26 cellular contexts compared by ENCODE assay signal in the genomic region with DNA sequence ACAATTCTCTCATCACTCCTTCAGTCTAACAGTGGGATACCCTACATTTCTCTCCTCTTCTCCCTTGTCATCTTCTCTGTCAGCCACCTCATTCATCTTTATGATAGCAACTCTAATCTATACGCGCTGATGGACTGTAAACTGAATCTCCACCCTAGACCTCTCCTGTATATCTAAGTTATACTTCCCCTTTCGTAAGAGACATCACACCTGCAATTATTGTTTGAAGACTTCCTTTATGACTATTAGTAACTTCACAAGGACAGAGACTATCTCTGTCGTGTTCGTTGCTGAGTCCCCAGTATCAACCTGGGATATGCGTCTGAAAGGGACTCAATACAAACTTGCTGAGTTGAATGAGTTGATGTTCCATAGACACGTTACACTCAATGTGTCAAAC.
DNase-seq lines count a peak whose midpoint lies in the region; ATAC-seq, FAIRE-seq and TF ChIP-seq lines count a peak whose summit lies in the region.
"Had no signal": no experiment of that assay in that cellular context is flagged by ENCODE, and none has a peak within 500 bp of the region (broad histone marks: within the 10 kb centered on the region; RNA-seq: fewer than 3 reads in every experiment).

No MANE protein-coding gene starts in this region.

- no peaks in the 10 kb centered on the region for H3F3A ChIP-seq in DOHH2 (ENCODE audit: control insufficient read depth, insufficient read depth)

- H4K8ac ChIP-seq in IMR-90 (ENCODE audit: low read depth in 2 of 2, low read length in 2 of 2) (no peak overlapping the region), H1 (ENCODE audit: extremely low read depth, insufficient read depth, low read length) (no peak overlapping the region)

- no peak overlapping the region for H3K23ac ChIP-seq in IMR-90 (ENCODE audit: low read depth, low read length)
- no peak overlapping the region for H3K23ac ChIP-seq in H1 (ENCODE audit: insufficient read length)

- no peaks in the 10 kb centered on the region for H3K9me1 ChIP-seq in IMR-90 (ENCODE audit: insufficient read depth, low read length)

- H3K9me2 ChIP-seq in DOHH2 (replicated peaks; ENCODE audit: control insufficient read depth, low read length): no peaks in the 10 kb centered on the region

- H3K4me3 ChIP-seq in DOHH2 (ENCODE audit: low read length) (peak overlapping the region; percentile 48; the same call in 1 of the 2 replicates), IMR-90 (ENCODE audit: insufficient read depth, low read depth, low read length) (no peak overlapping the region), H1 (ENCODE audit: extremely low read depth in 1 of 4, insufficient read depth in 2 of 4, low read depth in 3 of 4, low read length in 4 of 4) (no peak overlapping the region)
- H3K4me3 ChIP-seq: BLaER1 had no signal

- dilution Hi-C loops in IMR-90 (cut with HindIII; ENCODE audit: low sequenced_read_pairs, unreplicated experiment): no loop called here

- H2BK15ac ChIP-seq in IMR-90 (ENCODE audit: low read depth, low read length): no peak overlapping the region; the same call in 1 of the 3 replicates
- H2BK15ac ChIP-seq in H1 (ENCODE audit: low read length): no peak overlapping the region

- H3K79me1 ChIP-seq in IMR-90 (ENCODE audit: low read depth in 1 of 2, low read length in 2 of 2) (no peaks in the 10 kb centered on the region), H1 (ENCODE audit: low read depth, low read length) (no peaks in the 10 kb centered on the region)

- no peaks in the 10 kb centered on the region for H3K9me3 ChIP-seq in DOHH2 (ENCODE audit: control insufficient read depth, insufficient read depth, low read length)
- H3K9me3 ChIP-seq in IMR-90 (ENCODE audit: control insufficient read depth, insufficient read depth, low read length): no peaks in the 10 kb centered on the region; the same call in 1 of the 2 replicates
- no peaks in the 10 kb centered on the region for H3K9me3 ChIP-seq in H1 (ENCODE audit: insufficient read depth in 2 of 2, low read depth in 1 of 2, low read length in 1 of 2)
- H3K9me3 ChIP-seq: BE2C, BLaER1 had no signal

- no peak overlapping the region for H2BK12ac ChIP-seq in H1 (ENCODE audit: low read depth, low read length)

- CTCF ChIA-PET in IMR-90 (lab: Yijun Ruan, JAX): interaction anchor here (1.2 kb wide), 1 partner anchor 8 kb away, joined by 3 read pairs; no protein-coding TSS in a partner anchor
- CTCF ChIA-PET in H1 (lab: Charles Lee; ENCODE audit: partially characterized antibody): interaction anchor here (1.2 kb wide), 1 partner anchor 12 kb away, joined by 3 read pairs; no protein-coding TSS in a partner anchor

- H3K56ac ChIP-seq in IMR-90 (ENCODE audit: extremely low read depth, insufficient read depth, low read length) (no peak overlapping the region), H1 (replicated peaks; ENCODE audit: insufficient read length, low read depth, low read length) (no peak overlapping the region)

- H3K79me2 ChIP-seq in DOHH2 (ENCODE audit: control insufficient read depth, low read length) (no peaks in the 10 kb centered on the region), H1 (ENCODE audit: control insufficient read depth in 1 of 2, insufficient read depth in 2 of 2, low read length in 2 of 2) (no peaks in the 10 kb centered on the region)

- H3K9ac ChIP-seq in IMR-90 (ENCODE audit: low read depth, low read length): no peak overlapping the region
- no peak overlapping the region for H3K9ac ChIP-seq in H1 (replicated peaks in 1 of 4; ENCODE audit: extremely low read depth in 1 of 4, low read depth in 3 of 4, low read length in 3 of 4)
- H3K9ac ChIP-seq: BLaER1 had no signal

- no peak overlapping the region; the same call in 1 of the 2 replicates for H3K18ac ChIP-seq in IMR-90 (ENCODE audit: low read depth, low read length)
- H3K18ac ChIP-seq in H1 (ENCODE audit: extremely low read depth, low read length): no peak overlapping the region

- no peak overlapping the region for H2BK5ac ChIP-seq in IMR-90 (ENCODE audit: low read depth, low read length, poor library complexity, severe bottlenecking)
- H2BK5ac ChIP-seq in H1 (ENCODE audit: low read depth, low read length): no peak overlapping the region

- no peaks in the 10 kb centered on the region for H3K23me2 ChIP-seq in H1 (ENCODE audit: low read depth, low read length)

- POLR2A ChIA-PET in IMR-90 (lab: Charles Lee; ENCODE audit: unreplicated experiment): no interaction called here
- POLR2A ChIA-PET in H1 (lab: Charles Lee; ENCODE audit: partially characterized antibody): no interaction called here

- H4K91ac ChIP-seq in IMR-90 (ENCODE audit: insufficient read depth, low read depth, low read length): 0 out of 2 replicates have a peak overlapping the region, but pooled peaks have one; percentile 0
- no peak overlapping the region for H4K91ac ChIP-seq in H1 (replicated peaks; ENCODE audit: insufficient read length, low read length)

- in situ Hi-C loops in IMR-90 (cut with MboI; ENCODE audit: low sequenced_read_pairs): no loop called here

- H3K14ac ChIP-seq in IMR-90 (replicated peaks; ENCODE audit: low read depth, low read length) (no peak overlapping the region; the same call in 1 of the 2 replicates), H1 (ENCODE audit: insufficient read length) (no peak overlapping the region)

- H3K4me1 ChIP-seq in DOHH2 (ENCODE audit: control insufficient read depth, low read length) (peaks cover 28% of the 10 kb centered on the region), IMR-90 (ENCODE audit: control insufficient read depth, insufficient read depth, low read length) (peaks cover 1% of the 10 kb centered on the region; the same call in 1 of the 2 replicates), H1 (replicated peaks in 1 of 4; ENCODE audit: control insufficient read depth in 3 of 4, insufficient read depth in 4 of 4, low read length in 3 of 4) (no peaks in the 10 kb centered on the region)
- H3K4me1 ChIP-seq: BE2C had no signal

- no peak for DNase-seq in IMR-90
- no peak for DNase-seq in H1 (ENCODE audit: low read depth in 1 of 2, low spot score in 2 of 2)
- DNase-seq in NOMO-1 treated with DMSO at 0.1 percent for 48 hours (lab: John Stamatoyannopoulos, UW; ENCODE audit: unreplicated experiment): no peak
- DNase-seq in mesenteric fat pad (ENCODE audit: low spot score): no peak
- DNase-seq: 8988T; ACHN; BE2C; C1 segment of cervical spinal cord; CD4-positive, alpha-beta memory T cell; CD4-positive, CD25-positive, alpha-beta regulatory T cell; CD8-positive, alpha-beta memory T cell; COR-L47; DMS 273 treated with DMSO at 0.1 percent for 48 hours; DMS153; DMS53; DMS79; DND-41; GF-D8 had no signal

- H3K4ac ChIP-seq in IMR-90 (ENCODE audit: low read depth, low read length) (no peak overlapping the region; the same call in 1 of the 2 replicates), H1 (replicated peaks; ENCODE audit: insufficient read length, low read depth, low read length) (no peak overlapping the region)

- H4K5ac ChIP-seq in IMR-90 (ENCODE audit: low read depth, low read length) (no peak overlapping the region), H1 (ENCODE audit: insufficient read length, low read depth, low read length) (no peak overlapping the region)

- H2BK120ac ChIP-seq in IMR-90 (ENCODE audit: low read depth, low read length) (peak overlapping the region; percentile 68; the same call in 1 of the 2 replicates), H1 (replicated peaks; ENCODE audit: low read depth, low read length) (no peak overlapping the region)

- ATAC-seq in GM18519 (IDR thresholded peaks at IDR 0.05; ENCODE audit: low FRiP score, unreplicated experiment): peak; percentile 50
- ATAC-seq in IMR-90 (ENCODE audit: low read depth): no peak
- ATAC-seq in GM19463 (IDR thresholded peaks at IDR 0.05; ENCODE audit: unreplicated experiment): no peak

- H2AFZ ChIP-seq in IMR-90 (replicated peaks; ENCODE audit: low read length, poor library complexity) (no peak overlapping the region), H1 (ENCODE audit: low read length) (peak overlapping the region; percentile 2; the same call in 1 of the 2 replicates)

- intact Hi-C loops in IMR-90 (cut with micrococcal nuclease): no loop called here

- H3K27me3 ChIP-seq in DOHH2 (ENCODE audit: control insufficient read depth, low read length) (no peaks in the 10 kb centered on the region), IMR-90 (ENCODE audit: control insufficient read depth, insufficient read depth, low read length) (no peaks in the 10 kb centered on the region), H1 (replicated peaks in 1 of 4; ENCODE audit: control insufficient read depth in 3 of 4, extremely low read depth in 1 of 4, insufficient read depth in 3 of 4, low read length in 3 of 4) (no peaks in the 10 kb centered on the region)
- H3K27me3 ChIP-seq: BE2C, BLaER1 had no signal

- no peak overlapping the region for H2AK9ac ChIP-seq in IMR-90 (replicated peaks; ENCODE audit: low read depth, low read length, poor library complexity)

- H2BK20ac ChIP-seq in IMR-90 (ENCODE audit: low read depth, low read length) (peak overlapping the region; percentile 40; the same call in 1 of the 2 replicates), H1 (ENCODE audit: low read length) (no peak overlapping the region)

- H3K36me3 ChIP-seq in DOHH2 (ENCODE audit: control insufficient read depth, low read length): no peaks in the 10 kb centered on the region
- no peaks in the 10 kb centered on the region for H3K36me3 ChIP-seq in IMR-90 (ENCODE audit: control insufficient read depth, insufficient read depth, low read length)
- no peaks in the 10 kb centered on the region for H3K36me3 ChIP-seq in H1 (ENCODE audit: control insufficient read depth in 2 of 4, insufficient read depth in 4 of 4, low read length in 3 of 4)
- H3K36me3 ChIP-seq: BE2C, BLaER1 had no signal

- no peak for TF ChIP-seq POLR2A in IMR-90 (IDR thresholded peaks at IDR 0.05; ENCODE audit: low read depth, low read length)
- no peak for TF ChIP-seq POLR2A in H1 (IDR thresholded peaks at IDR 0.05; ENCODE audit: control extremely low read depth in 1 of 2, low read depth in 2 of 2, low read length in 2 of 2)

- no peak for TF ChIP-seq RAD21 in IMR-90 (IDR thresholded peaks at IDR 0.05; ENCODE audit: low read length)
- no peak for TF ChIP-seq RAD21 in H1 (IDR thresholded peaks at IDR 0.05 in 1 of 2, conservative IDR thresholded peaks at IDR 0.05 in 1 of 2; ENCODE audit: low read depth in 2 of 2, low read length in 2 of 2)

- no peak for TF ChIP-seq EP300 in H1 (IDR thresholded peaks at IDR 0.05; ENCODE audit: borderline replicate concordance in 1 of 2, low read depth in 2 of 2, low read length in 2 of 2)

- H4K20me1 ChIP-seq in DOHH2 (ENCODE audit: control insufficient read depth, insufficient read depth, low read depth, low read length): no peaks in the 10 kb centered on the region
- H4K20me1 ChIP-seq in IMR-90 (ENCODE audit: insufficient read depth, low read length): no peaks in the 10 kb centered on the region
- H4K20me1 ChIP-seq in H1 (replicated peaks in 1 of 2; ENCODE audit: control insufficient read depth in 1 of 2, insufficient read depth in 2 of 2, low read length in 2 of 2): no peaks in the 10 kb centered on the region
- H4K20me1 ChIP-seq: BLaER1 had no signal

- no CpG with 5 or more reads among the region's 7 CpGs for WGBS in IMR-90 (ENCODE audit: extremely low coverage in 2 of 2, insufficient read length in 1 of 2), 2 experiments
- WGBS in H1 (ENCODE audit: extremely low coverage in 1 of 2, insufficient coverage in 1 of 2, insufficient read length in 1 of 2, insufficient replicate concordance in 2 of 2, low coverage in 1 of 2, low lambda C conversion rate in 2 of 2, missing lambda C conversion rate in 1 of 2), 2 experiments: 90% methylated on average over 7 of the region's 7 CpGs; no CpG with 5 or more reads in 1 of the 2 experiments

- H3K27ac ChIP-seq in DOHH2 (ENCODE audit: low read depth, low read length): peak overlapping the region; percentile 51
- H3K27ac ChIP-seq in IMR-90 (ENCODE audit: insufficient read depth, low read length): no peak overlapping the region
- no peak overlapping the region for H3K27ac ChIP-seq in H1 (ENCODE audit: low read depth, low read length)
- H3K27ac ChIP-seq: BLaER1 had no signal

- H3K4me2 ChIP-seq in DOHH2 (ENCODE audit: low read length) (peak overlapping the region; percentile 62), IMR-90 (ENCODE audit: low read depth, low read length) (no peak overlapping the region), H1 (ENCODE audit: insufficient read depth in 1 of 2, low read depth in 2 of 2, low read length in 2 of 2) (no peak overlapping the region)
- H3K4me2 ChIP-seq: BLaER1 had no signal

- no peak for FAIRE-seq in H1 (lab: Jason Lieb, UNC)
- FAIRE-seq: A204.1, G401.6, GM12891, GM19239 had no signal

- TF ChIP-seq CTCF in DOHH2 (IDR thresholded peaks at IDR 0.05; ENCODE audit: low read depth, low read length, poor library complexity, severe bottlenecking) (no peak), IMR-90 (conservative IDR thresholded peaks at IDR 0.05; ENCODE audit: low read depth, low read length) (no peak), H1 (IDR thresholded peaks at IDR 0.05; ENCODE audit: control extremely low read depth in 1 of 3, insufficient read depth in 1 of 3, low read depth in 1 of 3, low read length in 3 of 3) (no peak)

- no TSS peak for BruUV-seq in IMR-90 (replicated peaks; lab: Mats Ljungman, UMichigan)

- H2AK5ac ChIP-seq in IMR-90 (ENCODE audit: low read depth, low read length): peak overlapping the region; percentile 17; the same call in 1 of the 2 replicates
- no peak overlapping the region for H2AK5ac ChIP-seq in H1 (ENCODE audit: low read depth, low read length)
